18 cellular contexts compared by ENCODE assay signal in genomic region chr3:168073842-168074311, GRCh38. TPM values are rescaled to one million over a fixed set of nuclear protein-coding genes. Genes with fewer than 3 reads are reported as not detected.
DNase-seq lines count a peak whose midpoint lies in the region; ATAC-seq and TF ChIP-seq lines count a peak whose summit lies in the region.
"Had no signal": no experiment of that assay in that cellular context is flagged by ENCODE, and none has a peak within 500 bp of the region (broad histone marks: within the 10 kb centered on the region; RNA-seq: fewer than 3 reads in every experiment).

No MANE protein-coding gene starts in this region.

- intact Hi-C loops in aorta (cut with DNase I), result no loop called here

- H3K9me3 ChIP-seq in aorta (ENCODE audit: control insufficient read depth, low read length), result no peaks in the 10 kb centered on the region

- no peaks in the 10 kb centered on the region for H3K9me3 Mint-ChIP-seq in osteocyte (ENCODE audit: unreplicated experiment)
- H3K9me3 Mint-ChIP-seq: activated B cell treated with CpG ODN at 0.5 μM for 24 hours; naive thymus-derived CD8-positive, alpha-beta T cell; T-cell had no signal

- WGBS in aorta, 2 donors, result 86 to 91% methylated on average over 3 of the region's 3 CpGs

- peak overlapping the region; percentile 55 for H3K27ac Mint-ChIP-seq in osteocyte (ENCODE audit: unreplicated experiment)
- H3K27ac Mint-ChIP-seq: activated B cell treated with CpG ODN at 0.5 μM for 24 hours; B cell; naive thymus-derived CD8-positive, alpha-beta T cell; T-cell had no signal

- H3K4me3 ChIP-seq in fibroblast of villous mesenchyme (ENCODE audit: low read depth, low read length), result no peak overlapping the region
- no peak overlapping the region for H3K4me3 ChIP-seq in aorta (ENCODE audit: low read length in 2 of 2)
- H3K4me3 ChIP-seq: dorsolateral prefrontal cortex had no signal

- H3K27ac ChIP-seq in aorta (ENCODE audit: low read depth in 1 of 2, low read length in 2 of 2), result no peak overlapping the region

- peaks cover 32% of the 10 kb centered on the region for H3K4me1 Mint-ChIP-seq in osteocyte (ENCODE audit: unreplicated experiment)
- H3K4me1 Mint-ChIP-seq: activated B cell treated with CpG ODN at 0.5 μM for 24 hours; B cell; naive thymus-derived CD8-positive, alpha-beta T cell; T-cell had no signal

- no peaks in the 10 kb centered on the region for H3K27me3 Mint-ChIP-seq in osteocyte (ENCODE audit: unreplicated experiment)
- H3K27me3 Mint-ChIP-seq: activated B cell treated with CpG ODN at 0.5 μM for 24 hours; B cell; naive thymus-derived CD8-positive, alpha-beta T cell; T-cell had no signal

- no peaks in the 10 kb centered on the region for H3K27me3 ChIP-seq in aorta (ENCODE audit: control insufficient read depth in 1 of 2, insufficient read depth in 2 of 2, low read length in 1 of 2)
- H3K27me3 ChIP-seq: dorsolateral prefrontal cortex had no signal

- H3K36me3 Mint-ChIP-seq in osteocyte (ENCODE audit: unreplicated experiment), result no peaks in the 10 kb centered on the region
- H3K36me3 Mint-ChIP-seq: naive thymus-derived CD8-positive, alpha-beta T cell; T-cell had no signal

- peak; percentile 62 for ATAC-seq in GM18909 (IDR thresholded peaks at IDR 0.05; ENCODE audit: poor library complexity, unreplicated experiment)
- ATAC-seq in aorta (ENCODE audit: low FRiP score), result no peak
- ATAC-seq: naive thymus-derived CD8-positive, alpha-beta T cell; T-cell had no signal

- H3K36me3 ChIP-seq in aorta (ENCODE audit: control insufficient read depth in 1 of 2, insufficient read depth in 2 of 2, low read length in 1 of 2), result no peaks in the 10 kb centered on the region

- no peaks in the 10 kb centered on the region for H3K4me1 ChIP-seq in aorta (ENCODE audit: control insufficient read depth in 1 of 2, insufficient read depth in 2 of 2, low read length in 2 of 2)

- H3K4me3 Mint-ChIP-seq in osteocyte (ENCODE audit: unreplicated experiment), result no peak overlapping the region
- H3K4me3 Mint-ChIP-seq: activated B cell treated with CpG ODN at 0.5 μM for 24 hours; B cell; naive thymus-derived CD8-positive, alpha-beta T cell; T-cell had no signal

- TF ChIP-seq CTCF in fibroblast of villous mesenchyme (IDR thresholded peaks at IDR 0.05; ENCODE audit: insufficient read depth, low read depth, low read length), result no peak
- no peak for TF ChIP-seq CTCF in osteocyte (IDR thresholded peaks at IDR 0.05)

- DNase-seq in NCI-H69 (lab: John Stamatoyannopoulos, UW) (peak; percentile 68), fibroblast of villous mesenchyme (ENCODE audit: low read depth) (peak; percentile 14), osteocyte (ENCODE audit: extremely low spot score, unreplicated experiment) (no peak), NCI-H345 treated with DMSO at 0.1 percent for 48 hours (lab: John Stamatoyannopoulos, UW; ENCODE audit: unreplicated experiment) (no peak), HT-29 (ENCODE audit: low spot score) (no peak), aorta (no peak)
- DNase-seq: activated B cell treated with CpG ODN at 0.5 μM for 24 hours; anterior cingulate cortex; DMS153; dorsolateral prefrontal cortex; hypothalamus; MM.1S; naive thymus-derived CD8-positive, alpha-beta T cell; NCI-H2081; RPMI8226; T-cell had no signal

RNA-seq across cellular contexts. Expression of gene GOLIM4, which starts 21.8 kb away (rescaled TPM):
- total RNA-seq in fibroblast of villous mesenchyme (44.8 and 49.2 TPM in 2 replicates), osteocyte (39.7 and 40.5 TPM in 2 replicates), aorta (10 to 100 TPM; 44.6 to 48.8 TPM)
- 20.2 and 21.4 TPM in 2 replicates for total RNA-seq in HT-29 (2014; rRNA removed; shearing (Covaris generic))
- 10 to 100 TPM; 20.5 to 21.2 TPM for polyA plus RNA-seq in aorta

Comparison
In these comparisons a context has a peak if more than half of its experiments do, and no peak if none do; other contexts are left out.
1. DNase-seq: peak in NCI-H69 (single experiment) and fibroblast of villous mesenchyme (single experiment); none in osteocyte (single experiment), NCI-H345 treated with DMSO at 0.1 percent for 48 hours (single experiment), HT-29 (single experiment) and aorta (0 of 2).